ENCODE assay signal across 8 cellular contexts in genomic region chr2:230714122-230714453, GRCh38. TPM values are rescaled to one million over a fixed set of nuclear protein-coding genes. Genes with fewer than 3 reads are reported as not detected.
DNase-seq lines count a peak whose midpoint lies in the region; ATAC-seq and TF ChIP-seq lines count a peak whose summit lies in the region.

No MANE protein-coding gene starts in this region.

- peak overlapping the region; percentile 88 to 99 (median 96) for H3K4me3 Mint-ChIP-seq in T-cell
- H3K4me3 Mint-ChIP-seq in stimulated activated naive CD8-positive, alpha-beta T cell treated with anti-CD3 and anti-CD28 coated beads, Interleukin-15, Interleukin-2, amounts not matched to agents 100 ng/mL and 50 ng/mL, for 24 hours = peak overlapping the region; percentile 88

- H3K27ac Mint-ChIP-seq in T-cell = peak overlapping the region; percentile 88 to 97
- H3K27ac Mint-ChIP-seq in stimulated activated naive CD8-positive, alpha-beta T cell treated with anti-CD3 and anti-CD28 coated beads, Interleukin-15, Interleukin-2, amounts not matched to agents 100 ng/mL and 50 ng/mL, for 24 hours = peak overlapping the region; percentile 86

- peaks cover 11% of the 10 kb centered on the region for H3K36me3 Mint-ChIP-seq in T-cell
- peaks cover 21% of the 10 kb centered on the region for H3K36me3 Mint-ChIP-seq in stimulated activated naive CD8-positive, alpha-beta T cell treated with anti-CD3 and anti-CD28 coated beads, Interleukin-15, Interleukin-2, amounts not matched to agents 100 ng/mL and 50 ng/mL, for 24 hours (ENCODE audit: low read depth)

- DNase-seq in EL (peak; percentile 80), HFF-Myc (ENCODE audit: extremely low read depth, low read depth) (peak; percentile 27), T-cell (peak in 21 of 34 experiments; percentile 4 to 44 (median 23)), colonic mucosa (peak; percentile 36), lower leg skin (ENCODE audit: low spot score in 2 of 2) (no peak), NCI-H2081 treated with DMSO at 0.1 percent for 48 hours (lab: John Stamatoyannopoulos, UW) (no peak), NCI-H526 (lab: John Stamatoyannopoulos, UW) (no peak)

- intact Hi-C loops in colonic mucosa (cut with DNase I) = loop anchor here (5.0 kb wide), 1 partner anchor 83 kb away; no protein-coding TSS in a partner anchor
- intact Hi-C loops in lower leg skin (cut with DNase I; ENCODE audit: low total_unique reads) = loop anchor here (10.0 kb wide), 1 partner anchor 81 kb away; no protein-coding TSS in a partner anchor

- CTCF ChIA-PET in T-cell (lab: Charles Lee) = interaction anchor here (0.6 to 2.4 kb wide), 23 partner anchors 8 to 494 kb away, joined by 3 to 31 read pairs (median 4); partner anchors contain the start of gene SP110 (in 1 of the 2)

- peaks cover 20% of the 10 kb centered on the region for H3K4me1 ChIP-seq in colonic mucosa

- no peak for TF ChIP-seq POLR2A in lower leg skin (IDR thresholded peaks at IDR 0.05)

- no peak for TF ChIP-seq CTCF in HFF-Myc (IDR thresholded peaks at IDR 0.05; ENCODE audit: low read depth, low read length, missing control alignments)
- no peak for TF ChIP-seq CTCF in colonic mucosa (IDR thresholded peaks at IDR 0.05)
- TF ChIP-seq CTCF in lower leg skin (IDR thresholded peaks at IDR 0.05) = no peak

- no peaks in the 10 kb centered on the region for H3K27me3 Mint-ChIP-seq in T-cell
- H3K27me3 Mint-ChIP-seq in stimulated activated naive CD8-positive, alpha-beta T cell treated with anti-CD3 and anti-CD28 coated beads, Interleukin-15, Interleukin-2, amounts not matched to agents 100 ng/mL and 50 ng/mL, for 24 hours = no peaks in the 10 kb centered on the region

- H3K36me3 ChIP-seq in colonic mucosa = no peaks in the 10 kb centered on the region

- no peaks in the 10 kb centered on the region for H3K9me3 ChIP-seq in colonic mucosa

- no peaks in the 10 kb centered on the region for H3K27me3 ChIP-seq in colonic mucosa

- peak; percentile 59 to 67 (median 62) for ATAC-seq in T-cell (replicated peaks in 1 of 4)

- WGBS in lower leg skin, 2 donors = 1 to 2% methylated on average over 4 of the region's 4 CpGs

- peak overlapping the region; percentile 80 to 99 for H3K9ac ChIP-seq in colonic mucosa (ENCODE audit: low read depth in 2 of 2, low read length in 2 of 2)

- POLR2A ChIA-PET in T-cell (lab: Charles Lee) = interaction anchor here (0.5 to 1.5 kb wide), 6 partner anchors 9 to 70 kb away, joined by 3 to 4 read pairs (median 4); no protein-coding TSS in a partner anchor

- H3K4me3 ChIP-seq in HFF-Myc (replicated peaks; ENCODE audit: low read depth, low read length) (peak overlapping the region; percentile 93), colonic mucosa (peak overlapping the region; percentile 98), lower leg skin (ENCODE audit: low read depth, poor library complexity, severe bottlenecking) (peak overlapping the region; percentile 93)

- H3K27ac ChIP-seq in colonic mucosa = peak overlapping the region; percentile 97

- H3K4me1 Mint-ChIP-seq in T-cell = peaks cover 52 to 62% (median 55%) of the 10 kb centered on the region in 3 donors
- H3K4me1 Mint-ChIP-seq in stimulated activated naive CD8-positive, alpha-beta T cell treated with anti-CD3 and anti-CD28 coated beads, Interleukin-15, Interleukin-2, amounts not matched to agents 100 ng/mL and 50 ng/mL, for 24 hours (ENCODE audit: low read depth) = peaks cover 59% of the 10 kb centered on the region

- H3K9me3 Mint-ChIP-seq in T-cell = no peaks in the 10 kb centered on the region
- no peaks in the 10 kb centered on the region for H3K9me3 Mint-ChIP-seq in stimulated activated naive CD8-positive, alpha-beta T cell treated with anti-CD3 and anti-CD28 coated beads, Interleukin-15, Interleukin-2, amounts not matched to agents 100 ng/mL and 50 ng/mL, for 24 hours

RNA-seq across cellular contexts. Expression of gene CAB39, which starts 1.4 kb away (rescaled TPM):
- total RNA-seq in T-cell (100 to 1,000 TPM in 1 of 5 donors, 10 to 100 TPM in 4; 91.7 to 102 (median 96.7) TPM), colonic mucosa (100 to 1,000 TPM in 1 of 2 donors, 10 to 100 TPM in 1; 87.8 to 121 TPM), lower leg skin (10 to 100 TPM; 65.5 to 74.7 (median 70.4) TPM)

Comparison
In these comparisons a context has a peak if more than half of its experiments do, and no peak if none do; other contexts are left out.
1. DNase-seq: peak in EL (single experiment), HFF-Myc (single experiment), T-cell (21 of 34) and colonic mucosa (single experiment); none in lower leg skin (0 of 2), NCI-H2081 treated with DMSO at 0.1 percent for 48 hours (single experiment) and NCI-H526 (0 of 2).
2. Peak in every context shown above with its lines, with median percentiles within 50 percentile points of each other: H3K4me3 ChIP-seq.